ENCODE assay signal across 9 cellular contexts in the genomic region with DNA sequence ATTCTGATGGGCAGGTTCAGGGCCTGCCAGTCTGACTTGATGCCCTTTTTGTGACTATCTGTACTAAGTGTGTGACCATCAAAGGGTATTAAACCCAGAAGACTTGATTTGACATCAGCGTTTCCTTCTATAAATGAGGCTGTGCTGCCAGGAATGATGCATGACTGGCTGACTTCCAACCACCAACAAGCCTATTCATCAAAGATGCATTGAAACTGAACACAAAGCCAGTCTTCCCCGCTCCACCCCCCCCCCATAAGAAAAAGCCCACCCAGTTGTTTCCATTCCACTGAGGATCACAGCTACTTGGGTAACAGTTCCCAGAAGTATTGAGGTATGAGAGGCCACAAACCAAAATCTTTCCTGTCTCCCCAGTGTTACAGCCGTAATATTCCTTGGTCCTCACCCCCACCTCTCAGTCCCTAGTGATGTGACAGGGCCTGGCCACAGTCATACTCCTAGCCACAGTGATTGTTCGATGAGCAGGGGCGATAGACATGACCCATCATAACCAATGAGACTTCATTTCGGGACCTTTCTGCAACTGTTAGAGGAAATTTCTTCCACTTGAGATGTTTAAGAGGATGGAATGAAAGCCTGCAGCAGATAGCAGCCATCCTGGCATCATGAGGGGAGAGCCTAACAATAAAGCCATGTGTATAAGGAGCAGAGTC. TPM values are rescaled to one million over a fixed set of nuclear protein-coding genes. Genes with fewer than 3 reads are reported as not detected.
DNase-seq lines count a peak whose midpoint lies in the region; ATAC-seq and TF ChIP-seq lines count a peak whose summit lies in the region.
"Had no signal": no experiment of that assay in that cellular context is flagged by ENCODE, and none has a peak within 500 bp of the region (broad histone marks: within the 10 kb centered on the region; RNA-seq: fewer than 3 reads in every experiment).

No MANE protein-coding gene starts in this region.

- no peak for TF ChIP-seq CTCF in smooth muscle cell (IDR thresholded peaks at IDR 0.05; ENCODE audit: borderline replicate concordance, insufficient read depth, poor library complexity, severe bottlenecking)

- peaks cover 31% of the 10 kb centered on the region for H3F3A ChIP-seq in smooth muscle cell (ENCODE audit: low read depth)

- H3K4me3 ChIP-seq in smooth muscle cell: no peak overlapping the region

- H3K36me3 ChIP-seq in smooth muscle cell (ENCODE audit: low read depth): no peaks in the 10 kb centered on the region

- H3K9ac ChIP-seq in smooth muscle cell (ENCODE audit: low read depth): peak overlapping the region; percentile 36

- H2AFZ ChIP-seq in smooth muscle cell (ENCODE audit: low read depth): no peak overlapping the region

- intact Hi-C loops in activated CD4-positive, alpha-beta memory T cell treated with anti-CD3 and anti-CD28 coated beads for 36 hours (cut with micrococcal nuclease): loop anchor here (1.0 to 2.0 kb wide), 9 partner anchors 11 to 103 kb away; a partner anchor contains a TSS

- H3K27ac Mint-ChIP-seq in activated CD4-positive, alpha-beta memory T cell treated with anti-CD3 and anti-CD28 coated beads for 36 hours: peak overlapping the region; percentile 98

- peaks cover 78% of the 10 kb centered on the region for H3K4me1 Mint-ChIP-seq in activated CD4-positive, alpha-beta memory T cell treated with anti-CD3 and anti-CD28 coated beads for 36 hours (ENCODE audit: low read depth)

- no peaks in the 10 kb centered on the region for H3K9me3 Mint-ChIP-seq in activated CD4-positive, alpha-beta memory T cell treated with anti-CD3 and anti-CD28 coated beads for 36 hours

- ATAC-seq in HG03457 (IDR thresholded peaks at IDR 0.05; ENCODE audit: unreplicated experiment): no peak
- no peak for ATAC-seq in GM21723 (IDR thresholded peaks at IDR 0.05; ENCODE audit: unreplicated experiment)

- H3K4me3 Mint-ChIP-seq in activated CD4-positive, alpha-beta memory T cell treated with anti-CD3 and anti-CD28 coated beads for 36 hours: peak overlapping the region; percentile 61

- peak overlapping the region; percentile 54 for H3K4me2 ChIP-seq in smooth muscle cell

- H3K36me3 Mint-ChIP-seq in activated CD4-positive, alpha-beta memory T cell treated with anti-CD3 and anti-CD28 coated beads for 36 hours: peaks cover 8% of the 10 kb centered on the region

- no peaks in the 10 kb centered on the region for H4K20me1 ChIP-seq in smooth muscle cell (ENCODE audit: low read depth)

- peaks cover 66% of the 10 kb centered on the region for H3K4me1 ChIP-seq in smooth muscle cell (ENCODE audit: low read depth)

- peak; percentile 57 for DNase-seq in HT1080 (ENCODE audit: low read depth)
- peak; percentile 82 for DNase-seq in activated CD4-positive, alpha-beta memory T cell treated with anti-CD3 and anti-CD28 coated beads for 36 hours
- peak; percentile 72 for DNase-seq in foreskin melanocyte
- DNase-seq in smooth muscle cell (lab: John Stamatoyannopoulos, UW; ENCODE audit: unreplicated experiment): no peak
- no peak for DNase-seq in COLO668 (lab: John Stamatoyannopoulos, UW; ENCODE audit: unreplicated experiment)
- DNase-seq in HuH-7.5 (ENCODE audit: low spot score): no peak

- WGBS in smooth muscle cell (ENCODE audit: low lambda C conversion rate): 62% methylated on average over 6 of the region's 6 CpGs

- H3K27me3 ChIP-seq in smooth muscle cell (ENCODE audit: low read depth): no peaks in the 10 kb centered on the region

- peak overlapping the region; percentile 81 for H3K27ac ChIP-seq in smooth muscle cell (ENCODE audit: low read depth)
- H3K27ac ChIP-seq: HL-60 had no signal

- H3K9me3 ChIP-seq in smooth muscle cell (replicated peaks; ENCODE audit: low read depth): no peaks in the 10 kb centered on the region

- POLR2A ChIA-PET in activated CD4-positive, alpha-beta memory T cell treated with anti-CD3 and anti-CD28 coated beads for 36 hours (lab: Charles Lee): interaction anchor here (0.7 to 2.9 kb wide), 12 partner anchors 11 to 211 kb away, joined by 3 to 26 read pairs (median 9); a partner anchor contains a TSS

- H3K27me3 Mint-ChIP-seq in activated CD4-positive, alpha-beta memory T cell treated with anti-CD3 and anti-CD28 coated beads for 36 hours: no peaks in the 10 kb centered on the region

- H3K79me2 ChIP-seq in smooth muscle cell (ENCODE audit: low read depth): peaks cover 54% of the 10 kb centered on the region

- CTCF ChIA-PET in activated CD4-positive, alpha-beta memory T cell treated with anti-CD3 and anti-CD28 coated beads for 36 hours (lab: Charles Lee): interaction anchor here (0.6 to 4.4 kb wide), 10 partner anchors 11 to 107 kb away, joined by 3 to 36 read pairs (median 4); a partner anchor contains a TSS

RNA-seq across cellular contexts. Expression of a gene that starts 22.6 kb away (rescaled TPM):
- total RNA-seq in HT1080 (2014; rRNA removed; shearing (Covaris generic)): 23.2 and 28.8 TPM in 2 replicates
- polyA plus RNA-seq in HT1080 (2015; cell fraction: cytosol; rRNA removed): 36.9 and 41.4 TPM in 2 replicates
- polyA plus RNA-seq in HT1080 (2015; cell fraction: nucleus; rRNA removed): 27.2 and 36.5 TPM in 2 replicates
- 10 to 100 TPM; 33.6 to 37.5 TPM for total RNA-seq in activated CD4-positive, alpha-beta memory T cell treated with anti-CD3 and anti-CD28 coated beads for 36 hours
- total RNA-seq in smooth muscle cell: 7.9 and 12.7 TPM in 2 replicates
- 10.7 and 15.3 TPM in 2 replicates for polyA plus RNA-seq in smooth muscle cell

Comparison
In these comparisons a context has a peak if more than half of its experiments do, and no peak if none do; other contexts are left out.
1. DNase-seq: peak in HT1080 (single experiment), activated CD4-positive, alpha-beta memory T cell treated with anti-CD3 and anti-CD28 coated beads for 36 hours (single experiment) and foreskin melanocyte (single experiment); none in smooth muscle cell (single experiment), COLO668 (single experiment) and HuH-7.5 (single experiment).